ENCODE assay signal across 28 cellular contexts in the genomic region with DNA sequence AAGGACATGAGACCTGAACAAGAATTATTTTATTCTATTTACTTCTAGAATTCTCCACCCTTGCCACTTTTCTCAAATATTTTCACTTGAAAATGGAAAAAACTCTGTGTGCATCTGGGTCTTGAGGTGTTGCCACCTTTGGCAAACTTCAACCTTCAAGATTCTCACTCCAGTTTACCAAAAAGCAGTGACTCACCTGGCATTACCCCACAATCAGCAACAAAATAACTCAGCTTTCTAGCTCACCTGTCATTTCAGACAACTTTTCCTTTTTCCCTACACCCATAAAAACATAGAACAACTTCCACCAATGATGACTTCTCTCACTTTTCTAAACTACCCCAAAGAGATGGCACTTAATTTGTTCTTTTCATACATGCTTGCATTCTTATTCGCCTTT.
"Had no signal": no experiment of that assay in that cellular context is flagged by ENCODE, and none has a peak within 500 bp of the region (broad histone marks: within the 10 kb centered on the region; RNA-seq: fewer than 3 reads in every experiment).

No MANE protein-coding gene starts in this region.

- H3K4me1 ChIP-seq: colonic mucosa, esophagus muscularis mucosa, right lobe of liver, vagina had no signal

- H3K4me3 ChIP-seq: colonic mucosa, dorsolateral prefrontal cortex, esophagus muscularis mucosa, heart left ventricle, mucosa of descending colon, right lobe of liver, vagina had no signal

- H3K4me3 Mint-ChIP-seq: activated CD4-positive, alpha-beta T cell treated with anti-CD3 and anti-CD28 coated beads, Interleukin-2, amount 10 ng/mL, durations not matched to agents 7 days and 5 days; activated CD8-positive, alpha-beta memory T cell treated with anti-CD3 and anti-CD28 coated beads, Interleukin-2, amount 10 ng/mL, durations not matched to agents 7 days and 5 days; activated CD8-positive, alpha-beta T cell treated with anti-CD3 and anti-CD28 coated beads for 36 hours; activated naive CD4-positive, alpha-beta T cell treated with anti-CD3 and anti-CD28 coated beads, Interleukin-2, amount 50 U/mL, for 24 hours; central memory CD8-positive, alpha-beta T cell; effector memory CD8-positive, alpha-beta T cell; stimulated activated effector memory CD8-positive, alpha-beta T cell treated with anti-CD3 and anti-CD28 coated beads, Interleukin-12 subunit alpha, Interleukin-12 subunit beta, amount 100 ng/mL, for 72 hours; stimulated activated naive CD8-positive, alpha-beta T cell treated with anti-CD3 and anti-CD28 coated beads, Interleukin-15, amount 100 ng/mL, for 72 hours had no signal

- H3K36me3 Mint-ChIP-seq: activated CD8-positive, alpha-beta memory T cell treated with anti-CD3 and anti-CD28 coated beads, Interleukin-2, amount 10 ng/mL, durations not matched to agents 7 days and 5 days; activated naive CD4-positive, alpha-beta T cell treated with anti-CD3 and anti-CD28 coated beads, Interleukin-2, amount 50 U/mL, for 24 hours; stimulated activated effector memory CD8-positive, alpha-beta T cell treated with anti-CD3 and anti-CD28 coated beads, Interleukin-12 subunit alpha, Interleukin-12 subunit beta, amount 100 ng/mL, for 72 hours had no signal

- H3K27me3 Mint-ChIP-seq: activated CD8-positive, alpha-beta T cell treated with anti-CD3 and anti-CD28 coated beads for 36 hours; activated naive CD4-positive, alpha-beta T cell treated with anti-CD3 and anti-CD28 coated beads, Interleukin-2, amount 50 U/mL, for 24 hours; stimulated activated naive CD8-positive, alpha-beta T cell treated with anti-CD3 and anti-CD28 coated beads, Interleukin-15, amount 100 ng/mL, for 72 hours had no signal

- H3K27ac Mint-ChIP-seq: activated CD4-positive, alpha-beta T cell treated with anti-CD3 and anti-CD28 coated beads, Interleukin-2, amount 10 ng/mL, durations not matched to agents 7 days and 5 days; activated CD8-positive, alpha-beta memory T cell treated with anti-CD3 and anti-CD28 coated beads, Interleukin-2, amount 10 ng/mL, durations not matched to agents 7 days and 5 days; activated CD8-positive, alpha-beta T cell treated with anti-CD3 and anti-CD28 coated beads for 36 hours; activated naive CD4-positive, alpha-beta T cell treated with anti-CD3 and anti-CD28 coated beads, Interleukin-2, amount 50 U/mL, for 24 hours; effector memory CD8-positive, alpha-beta T cell; stimulated activated effector memory CD8-positive, alpha-beta T cell treated with anti-CD3 and anti-CD28 coated beads, Interleukin-12 subunit alpha, Interleukin-12 subunit beta, amount 100 ng/mL, for 72 hours; stimulated activated naive CD8-positive, alpha-beta T cell treated with anti-CD3 and anti-CD28 coated beads, Interleukin-15, amount 100 ng/mL, for 72 hours had no signal

- H3K36me3 ChIP-seq: colonic mucosa, right lobe of liver had no signal

- ATAC-seq: activated CD4-positive, CD25-positive, alpha-beta regulatory T cell treated with anti-CD3 and anti-CD28 coated beads, Interleukin-2, amount 50 U/mL, for 24 hours; activated CD8-positive, alpha-beta memory T cell treated with anti-CD3 and anti-CD28 coated beads, Interleukin-2, amount 10 ng/mL, durations not matched to agents 7 days and 5 days; activated CD8-positive, alpha-beta T cell treated with anti-CD3 and anti-CD28 coated beads for 36 hours; effector memory CD8-positive, alpha-beta T cell; left colon; mucosa of descending colon; right lobe of liver; stimulated activated effector memory CD8-positive, alpha-beta T cell treated with anti-CD3 and anti-CD28 coated beads, Interleukin-12 subunit alpha, Interleukin-12 subunit beta, amount 100 ng/mL, for 72 hours; stimulated activated naive CD8-positive, alpha-beta T cell treated with anti-CD3 and anti-CD28 coated beads, Interleukin-15, amount 100 ng/mL, for 72 hours had no signal

- DNase-seq: activated CD4-positive, alpha-beta T cell treated with anti-CD3 and anti-CD28 coated beads, Interleukin-2, amount 10 ng/mL, durations not matched to agents 7 days and 5 days; activated CD8-positive, alpha-beta memory T cell treated with anti-CD3 and anti-CD28 coated beads, Interleukin-2, amount 10 ng/mL, durations not matched to agents 7 days and 5 days; activated CD8-positive, alpha-beta T cell treated with anti-CD3 and anti-CD28 coated beads for 36 hours; activated gamma-delta T cell treated with Interleukin-2 at 50 U/mL for 16 hours; aorta; brain microvascular endothelial cell; colonic mucosa; dorsolateral prefrontal cortex; effector memory CD8-positive, alpha-beta T cell; heart left ventricle; islet precursor cell; left colon; mesendoderm; mucosa of descending colon; nucleus accumbens; posterior cingulate gyrus; right lobe of liver; small intestine; stimulated activated CD4-positive, alpha-beta T cell treated with anti-CD3 and anti-CD28 coated beads, Interleukin-2, amount 100 ng/mL, for 24 hours; stimulated activated naive CD8-positive, alpha-beta T cell treated with anti-CD3 and anti-CD28 coated beads, Interleukin-15, amount 100 ng/mL, for 72 hours; trophoblast cell had no signal

- H3K9me3 ChIP-seq: colonic mucosa, esophagus muscularis mucosa, heart left ventricle, mucosa of descending colon, right lobe of liver, vagina had no signal

- H3K4me1 Mint-ChIP-seq: activated CD4-positive, alpha-beta T cell treated with anti-CD3 and anti-CD28 coated beads, Interleukin-2, amount 10 ng/mL, durations not matched to agents 7 days and 5 days; activated CD8-positive, alpha-beta memory T cell treated with anti-CD3 and anti-CD28 coated beads, Interleukin-2, amount 10 ng/mL, durations not matched to agents 7 days and 5 days; activated naive CD4-positive, alpha-beta T cell treated with anti-CD3 and anti-CD28 coated beads, Interleukin-2, amount 50 U/mL, for 24 hours; central memory CD8-positive, alpha-beta T cell; stimulated activated effector memory CD8-positive, alpha-beta T cell treated with anti-CD3 and anti-CD28 coated beads, Interleukin-12 subunit alpha, Interleukin-12 subunit beta, amount 100 ng/mL, for 72 hours; stimulated activated naive CD8-positive, alpha-beta T cell treated with anti-CD3 and anti-CD28 coated beads, Interleukin-15, amount 100 ng/mL, for 72 hours had no signal

- H3K27me3 ChIP-seq: brain microvascular endothelial cell, colonic mucosa, dorsolateral prefrontal cortex, esophagus muscularis mucosa, heart left ventricle, right lobe of liver, vagina had no signal

- H3K27ac ChIP-seq: colonic mucosa, esophagus muscularis mucosa, heart left ventricle, right lobe of liver, vagina, VCaP had no signal
